Comparison of ENCODE assay signal across 11 cellular contexts in genomic region chr16:13332713-13333255, GRCh38.
DNase-seq lines count a peak whose midpoint lies in the region; ATAC-seq lines count a peak whose summit lies in the region.
"Had no signal": no experiment of that assay in that cellular context is flagged by ENCODE, and none has a peak within 500 bp of the region (broad histone marks: within the 10 kb centered on the region; RNA-seq: fewer than 3 reads in every experiment).

No MANE protein-coding gene starts in this region.

- DNase-seq in NCI-H82 (lab: John Stamatoyannopoulos, UW) (peak; percentile 60), NCI-H82 treated with DMSO at 0.1 percent for 48 hours (lab: John Stamatoyannopoulos, UW; ENCODE audit: unreplicated experiment) (no peak), NCI-H2196 treated with DMSO at 0.1 percent for 48 hours (lab: John Stamatoyannopoulos, UW; ENCODE audit: unreplicated experiment) (peak; percentile 48), iPS DF 19.7 (ENCODE audit: low read depth, low spot score) (peak; percentile 54), NCI-H187 treated with DMSO at 0.1 percent for 48 hours (lab: John Stamatoyannopoulos, UW) (no peak), NCI-H146 (lab: John Stamatoyannopoulos, UW) (no peak)
- DNase-seq in stimulated activated CD4-positive, alpha-beta T cell treated with anti-CD3 and anti-CD28 coated beads, Interleukin-1b, Interleukin-23, amount 100 ng/mL, for 48 hours = no peak
- DNase-seq: IMR-90, NCI-H1436 treated with DMSO at 0.1 percent for 48 hours, PC-9 had no signal

- ATAC-seq in GM18517 (IDR thresholded peaks at IDR 0.05; ENCODE audit: unreplicated experiment) = no peak

Comparison
In these comparisons a context has a peak if more than half of its experiments do, and no peak if none do; other contexts are left out.
1. DNase-seq: peak in NCI-H82 (single experiment), NCI-H2196 treated with DMSO at 0.1 percent for 48 hours (single experiment) and iPS DF 19.7 (single experiment); none in NCI-H82 treated with DMSO at 0.1 percent for 48 hours (single experiment), stimulated activated CD4-positive, alpha-beta T cell treated with anti-CD3 and anti-CD28 coated beads, Interleukin-1b, Interleukin-23, amount 100 ng/mL, for 48 hours (single experiment), NCI-H187 treated with DMSO at 0.1 percent for 48 hours (single experiment) and NCI-H146 (single experiment).